In the genomic region with DNA sequence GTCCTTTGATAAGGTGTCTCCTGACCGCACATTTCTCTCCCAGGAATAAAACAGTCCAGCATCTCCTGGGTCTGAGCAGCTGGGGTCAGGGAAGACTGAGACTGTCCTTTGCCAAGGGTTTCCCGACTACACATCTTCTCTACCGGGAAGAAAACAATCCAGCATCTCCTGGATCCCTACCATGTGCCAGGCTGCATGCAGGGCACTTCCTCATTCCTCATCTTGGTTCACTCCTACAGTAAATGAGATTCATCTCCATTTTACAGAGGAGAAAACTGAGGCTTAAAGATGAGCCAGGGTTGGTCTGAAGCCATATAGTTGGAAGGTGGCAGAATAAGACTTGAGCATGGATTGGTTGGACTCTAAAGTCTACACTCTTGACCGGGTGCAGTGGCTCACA, we compare ENCODE assay signal across 30 cellular contexts. TPM values are rescaled to one million over a fixed set of nuclear protein-coding genes. Genes with fewer than 3 reads are reported as not detected.
"Had no signal": no experiment of that assay in that cellular context is flagged by ENCODE, and none has a peak within 500 bp of the region (broad histone marks: within the 10 kb centered on the region; RNA-seq: fewer than 3 reads in every experiment).

No MANE protein-coding gene starts in this region.

- ATAC-seq: activated CD8-positive, alpha-beta memory T cell treated with anti-CD3 and anti-CD28 coated beads, Interleukin-2, amount 10 ng/mL, durations not matched to agents 7 days and 5 days; gastrocnemius medialis; left colon; psoas muscle; stimulated activated effector memory CD8-positive, alpha-beta T cell treated with anti-CD3 and anti-CD28 coated beads, Interleukin-12 subunit alpha, Interleukin-12 subunit beta, amount 100 ng/mL, for 72 hours had no signal

- H3K36me3 Mint-ChIP-seq: activated CD8-positive, alpha-beta memory T cell treated with anti-CD3 and anti-CD28 coated beads, Interleukin-2, amount 10 ng/mL, durations not matched to agents 7 days and 5 days; activated naive CD4-positive, alpha-beta T cell treated with anti-CD3 and anti-CD28 coated beads, Interleukin-2, amount 50 U/mL, for 72 hours; immature natural killer cell; stimulated activated effector memory CD8-positive, alpha-beta T cell treated with anti-CD3 and anti-CD28 coated beads, Interleukin-12 subunit alpha, Interleukin-12 subunit beta, amount 100 ng/mL, for 72 hours had no signal

- H2AFZ ChIP-seq: parathyroid adenoma had no signal

- DNase-seq: activated B cell treated with CpG ODN at 0.5 μM for 24 hours; activated CD8-positive, alpha-beta memory T cell treated with anti-CD3 and anti-CD28 coated beads, Interleukin-2, amount 10 ng/mL, durations not matched to agents 7 days and 5 days; activated CD8-positive, alpha-beta T cell treated with anti-CD3 and anti-CD28 coated beads, Interleukin-2, amount 10 ng/mL, durations not matched to agents 7 days and 5 days; activated naive CD4-positive, alpha-beta T cell; activated T-cell treated with anti-CD3 and anti-CD28 coated beads, Interleukin-2, amount 50 U/mL, for 72 hours; effector CD8-positive, alpha-beta T cell; gastrocnemius medialis; hippocampal formation; immature natural killer cell; kidney; left colon; mammary epithelial cell; nucleus accumbens; psoas muscle; sigmoid colon; small intestine; stimulated activated CD4-positive, alpha-beta T cell treated with anti-CD3 and anti-CD28 coated beads, Interleukin-4, amount 100 ng/mL, for 24 hours; T-helper 2 cell; thyroid gland; upper lobe of right lung had no signal

- H3K4me3 ChIP-seq: gastrocnemius medialis, psoas muscle, sigmoid colon, thyroid gland, upper lobe of right lung had no signal

- H3K27me3 ChIP-seq: gastrocnemius medialis, thyroid gland, upper lobe of right lung had no signal

- H3K4me1 ChIP-seq: gastrocnemius medialis, parathyroid adenoma, psoas muscle, thyroid gland, upper lobe of right lung had no signal

- H3K9me3 ChIP-seq: gastrocnemius medialis, psoas muscle, sigmoid colon, thyroid gland, upper lobe of right lung had no signal

- H3K27me3 Mint-ChIP-seq: stimulated activated naive CD8-positive, alpha-beta T cell treated with anti-CD3 and anti-CD28 coated beads, Interleukin-15, Interleukin-2, amounts not matched to agents 100 ng/mL and 50 ng/mL, for 24 hours had no signal

- H3K27ac ChIP-seq: epithelial cell of prostate, gastrocnemius medialis, parathyroid adenoma, psoas muscle, sigmoid colon, thyroid gland, upper lobe of right lung had no signal

- H3K27ac Mint-ChIP-seq: activated B cell treated with CpG ODN at 0.5 μM for 24 hours; activated CD8-positive, alpha-beta memory T cell treated with anti-CD3 and anti-CD28 coated beads, Interleukin-2, amount 10 ng/mL, durations not matched to agents 7 days and 5 days; activated CD8-positive, alpha-beta T cell treated with anti-CD3 and anti-CD28 coated beads, Interleukin-2, amount 10 ng/mL, durations not matched to agents 7 days and 5 days; activated T-cell treated with anti-CD3 and anti-CD28 coated beads, Interleukin-2, amount 50 U/mL, for 72 hours; immature natural killer cell; stimulated activated effector memory CD8-positive, alpha-beta T cell treated with anti-CD3 and anti-CD28 coated beads, Interleukin-12 subunit alpha, Interleukin-12 subunit beta, amount 100 ng/mL, for 72 hours; stimulated activated naive CD8-positive, alpha-beta T cell treated with anti-CD3 and anti-CD28 coated beads, Interleukin-15, Interleukin-2, amounts not matched to agents 100 ng/mL and 50 ng/mL, for 24 hours had no signal

- H3K4me3 Mint-ChIP-seq: activated B cell treated with CpG ODN at 0.5 μM for 24 hours; activated CD8-positive, alpha-beta memory T cell treated with anti-CD3 and anti-CD28 coated beads, Interleukin-2, amount 10 ng/mL, durations not matched to agents 7 days and 5 days; activated CD8-positive, alpha-beta T cell treated with anti-CD3 and anti-CD28 coated beads, Interleukin-2, amount 10 ng/mL, durations not matched to agents 7 days and 5 days; activated T-cell treated with anti-CD3 and anti-CD28 coated beads, Interleukin-2, amount 50 U/mL, for 72 hours; central memory CD8-positive, alpha-beta T cell; immature natural killer cell; stimulated activated effector memory CD8-positive, alpha-beta T cell treated with anti-CD3 and anti-CD28 coated beads, Interleukin-12 subunit alpha, Interleukin-12 subunit beta, amount 100 ng/mL, for 72 hours; stimulated activated naive CD8-positive, alpha-beta T cell treated with anti-CD3 and anti-CD28 coated beads, Interleukin-15, Interleukin-2, amounts not matched to agents 100 ng/mL and 50 ng/mL, for 24 hours had no signal

- FAIRE-seq: bronchial epithelial cell, colon, endometrium, kidney, small intestine had no signal

- H3K9ac ChIP-seq: parathyroid adenoma had no signal

- H3K9me3 Mint-ChIP-seq: activated B cell treated with CpG ODN at 0.5 μM for 24 hours; activated naive CD4-positive, alpha-beta T cell treated with anti-CD3 and anti-CD28 coated beads, Interleukin-2, amount 50 U/mL, for 72 hours; activated T-cell treated with anti-CD3 and anti-CD28 coated beads, Interleukin-2, amount 50 U/mL, for 72 hours; central memory CD8-positive, alpha-beta T cell; immature natural killer cell; stimulated activated effector memory CD8-positive, alpha-beta T cell treated with anti-CD3 and anti-CD28 coated beads, Interleukin-12 subunit alpha, Interleukin-12 subunit beta, amount 100 ng/mL, for 72 hours; stimulated activated naive CD8-positive, alpha-beta T cell treated with anti-CD3 and anti-CD28 coated beads, Interleukin-15, Interleukin-2, amounts not matched to agents 100 ng/mL and 50 ng/mL, for 24 hours had no signal

- H3K4me1 Mint-ChIP-seq: activated B cell treated with CpG ODN at 0.5 μM for 24 hours; activated CD8-positive, alpha-beta memory T cell treated with anti-CD3 and anti-CD28 coated beads, Interleukin-2, amount 10 ng/mL, durations not matched to agents 7 days and 5 days; central memory CD8-positive, alpha-beta T cell; immature natural killer cell; stimulated activated effector memory CD8-positive, alpha-beta T cell treated with anti-CD3 and anti-CD28 coated beads, Interleukin-12 subunit alpha, Interleukin-12 subunit beta, amount 100 ng/mL, for 72 hours had no signal

- H3K36me3 ChIP-seq: gastrocnemius medialis, sigmoid colon, thyroid gland, upper lobe of right lung had no signal

- H3K79me2 ChIP-seq: parathyroid adenoma had no signal

RNA-seq across cellular contexts. Expression of gene NOG, which starts 36.7 kb away (rescaled TPM):
- total RNA-seq: activated B cell treated with CpG ODN at 0.5 μM for 24 hours; activated CD8-positive, alpha-beta memory T cell treated with anti-CD3 and anti-CD28 coated beads, Interleukin-2, amount 10 ng/mL, durations not matched to agents 7 days and 5 days had no signal
- polyA plus RNA-seq: immature natural killer cell, liver had no signal
